Comparison of ENCODE assay signal across 8 cellular contexts in genomic region chr5:138353550-138353893, GRCh38. TPM values are rescaled to one million over a fixed set of nuclear protein-coding genes. Genes with fewer than 3 reads are reported as not detected.
A peak's percentile ranks its signal among the peaks of the same experiment; 100 is the strongest.
DNase-seq lines count a peak whose midpoint lies in the region; ATAC-seq, FAIRE-seq and TF ChIP-seq lines count a peak whose summit lies in the region.

No MANE protein-coding gene starts in this region.

- no peak for FAIRE-seq in D721Med (lab: Jason Lieb, UNC)

- H3K9me3 ChIP-seq in BLaER1 (peaks cover 34% of the 10 kb centered on the region), KOPT-K1 (ENCODE audit: insufficient read depth, low read length, poor library complexity, severe bottlenecking) (peaks cover 6% of the 10 kb centered on the region), lower lobe of right lung (no peaks in the 10 kb centered on the region)

- peaks cover 51% of the 10 kb centered on the region for H3K4me1 Mint-ChIP-seq in MCF 10A (ENCODE audit: insufficient read depth, unreplicated experiment)

- DNase-seq in MCF 10A (ENCODE audit: unreplicated experiment) (no peak), lower lobe of right lung (no peak), HuH-7.5 (ENCODE audit: low spot score) (no peak), NCI-H2171 treated with DMSO at 0.1 percent for 48 hours (lab: John Stamatoyannopoulos, UW) (no peak), D721Med (ENCODE audit: insufficient read length, low spot score) (no peak)

- H3K27ac ChIP-seq in BLaER1 (peak overlapping the region; percentile 99), KOPT-K1 (ENCODE audit: low read depth, low read length, poor library complexity, severe bottlenecking) (peak overlapping the region; percentile 78), lower lobe of right lung (peak overlapping the region; percentile 98), urinary bladder (ENCODE audit: low read depth) (peak overlapping the region; percentile 100)

- intact Hi-C loops in MCF 10A (cut with micrococcal nuclease), result loop anchor here (1.0 to 10.0 kb wide), 3 partner anchors 131 to 173 kb away; no protein-coding TSS in a partner anchor
- intact Hi-C loops in lower lobe of right lung (cut with DNase I), result no loop called here

- peak overlapping the region; percentile 93 for H3K4me2 ChIP-seq in BLaER1

- H3K27me3 ChIP-seq in BLaER1, result no peaks in the 10 kb centered on the region
- H3K27me3 ChIP-seq in lower lobe of right lung (ENCODE audit: low read depth), result no peaks in the 10 kb centered on the region

- H3K4me3 Mint-ChIP-seq in MCF 10A (ENCODE audit: unreplicated experiment), result peak overlapping the region; percentile 99

- peak overlapping the region; percentile 98 for H3K27ac Mint-ChIP-seq in MCF 10A (ENCODE audit: low read depth, unreplicated experiment)

- H4K20me1 ChIP-seq in BLaER1, result peaks cover 64% of the 10 kb centered on the region

- H3K4me3 ChIP-seq in BLaER1 (peak overlapping the region; percentile 87), lower lobe of right lung (peak overlapping the region; percentile 93), urinary bladder (ENCODE audit: low read depth, low read length) (peak overlapping the region; percentile 99)

- H3K36me3 ChIP-seq in BLaER1 (peaks cover 52% of the 10 kb centered on the region), KOPT-K1 (ENCODE audit: insufficient read depth, low read length) (peaks cover 8% of the 10 kb centered on the region; the same call in 1 of the 2 replicates), lower lobe of right lung (peaks cover 10% of the 10 kb centered on the region), urinary bladder (ENCODE audit: insufficient read depth) (no peaks in the 10 kb centered on the region)

- H3K9me3 Mint-ChIP-seq in MCF 10A (ENCODE audit: unreplicated experiment), result peaks cover 9% of the 10 kb centered on the region

- no TSS peak for BruUV-seq in MCF 10A (replicated peaks; lab: Mats Ljungman, UMichigan)

- peaks cover 18% of the 10 kb centered on the region for H3K36me3 Mint-ChIP-seq in MCF 10A (ENCODE audit: insufficient read depth, unreplicated experiment)

- H3K27me3 Mint-ChIP-seq in MCF 10A (ENCODE audit: insufficient read depth, unreplicated experiment), result no peaks in the 10 kb centered on the region

- TF ChIP-seq CTCF in MCF 10A (IDR thresholded peaks at IDR 0.05; ENCODE audit: unreplicated experiment) (no peak), lower lobe of right lung (IDR thresholded peaks at IDR 0.05) (no peak), D721Med (IDR thresholded peaks at IDR 0.05; ENCODE audit: insufficient read depth, missing control alignments) (no peak)

- CTCF ChIA-PET in MCF 10A (lab: Yijun Ruan, JAX), result interaction anchor here (0.6 to 8.0 kb wide), 43 partner anchors 8 to 1803 kb away, joined by 3 to 323 read pairs (median 5); partner anchors contain the start of genes BRD8, CDC23, CDC25C and EGR1

- H3K9ac ChIP-seq in BLaER1, result peak overlapping the region; percentile 94

- ATAC-seq in lower lobe of right lung, result no peak

- POLR2A ChIA-PET in MCF 10A (lab: Yijun Ruan, JAX), result interaction anchor here (0.5 to 9.3 kb wide), 26 partner anchors 13 to 1949 kb away, joined by 3 to 395 read pairs (median 6); partner anchors contain the start of genes BRD8, CDC23, CDC25C and EGR1

- peaks cover 16% of the 10 kb centered on the region for H3K4me1 ChIP-seq in BLaER1
- H3K4me1 ChIP-seq in lower lobe of right lung, result peaks cover 29% of the 10 kb centered on the region
- peaks cover 2% of the 10 kb centered on the region for H3K4me1 ChIP-seq in urinary bladder (ENCODE audit: insufficient read depth)

- under 1% methylated on average over 8 of the region's 8 CpGs for WGBS in urinary bladder

RNA-seq across cellular contexts. Expression of gene KDM3B, which starts 1.0 kb away (rescaled TPM):
- 57.8 and 59.0 TPM in 2 replicates for total RNA-seq in MCF 10A (2022)
- 67.1 TPM for total RNA-seq in lower lobe of right lung
- total RNA-seq in urinary bladder, result 68.7 TPM
- polyA plus RNA-seq in urinary bladder, result 36.2 TPM

RNA-seq across cellular contexts. Expression of gene FAM53C, which starts 15.5 kb away (rescaled TPM):
- total RNA-seq in MCF 10A (2022) (37.2 and 38.9 TPM in 2 replicates), lower lobe of right lung (23.3 TPM), urinary bladder (20.3 TPM)
- 22.9 TPM for polyA plus RNA-seq in urinary bladder

RNA-seq across cellular contexts. Expression of gene CDC25C, which starts 21.9 kb away (rescaled TPM):
- 10.8 and 12.2 TPM in 2 replicates for total RNA-seq in MCF 10A (2022)
- 0.47 TPM for total RNA-seq in lower lobe of right lung
- total RNA-seq in urinary bladder, result 6.1 TPM
- 0.13 TPM for polyA plus RNA-seq in urinary bladder
